In the genomic region with DNA sequence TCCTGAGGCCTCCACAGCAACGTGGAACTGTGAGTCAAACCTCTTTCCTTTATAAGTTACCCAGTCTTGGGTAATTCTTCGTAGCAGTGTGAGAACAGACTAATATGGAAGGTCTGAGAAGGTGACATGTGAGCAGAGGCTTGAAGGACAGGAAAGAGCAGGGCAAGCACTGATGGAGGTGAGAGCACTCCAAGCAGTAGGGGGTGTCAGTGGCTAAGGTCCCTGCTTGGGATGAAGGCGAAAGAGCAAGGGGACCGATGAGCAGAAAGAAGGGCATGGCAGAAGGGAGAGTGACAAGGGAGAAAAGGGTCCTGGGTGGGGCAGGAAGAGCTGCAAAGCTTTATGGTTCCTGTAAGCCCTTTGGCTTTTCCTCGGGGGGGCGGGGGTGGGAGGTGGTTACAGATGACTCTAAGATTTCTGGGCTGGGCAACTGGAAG, we compare ENCODE assay signal across 18 cellular contexts. TPM values are rescaled to one million over a fixed set of nuclear protein-coding genes. Genes with fewer than 3 reads are reported as not detected.
A peak's percentile ranks its signal among the peaks of the same experiment; 100 is the strongest.
DNase-seq lines count a peak whose midpoint lies in the region; ATAC-seq and TF ChIP-seq lines count a peak whose summit lies in the region.
"Had no signal": no experiment of that assay in that cellular context is flagged by ENCODE, and none has a peak within 500 bp of the region (broad histone marks: within the 10 kb centered on the region; RNA-seq: fewer than 3 reads in every experiment).

No MANE protein-coding gene starts in this region.

- no peak for TF ChIP-seq CTCF in upper lobe of left lung (IDR thresholded peaks at IDR 0.05)

- H3K36me3 ChIP-seq in upper lobe of left lung = no peaks in the 10 kb centered on the region
- H3K36me3 ChIP-seq: right lobe of liver had no signal

- H3K4me1 ChIP-seq in upper lobe of left lung = peaks cover 11 to 34% (median 26%) of the 10 kb centered on the region in 4 donors

- peak overlapping the region in 3 of 4 donors; percentile 12 to 52 (median 43) for H3K27ac ChIP-seq in upper lobe of left lung
- H3K27ac ChIP-seq: right lobe of liver had no signal

- H3K4me3 Mint-ChIP-seq in dendritic cell treated with granulocyte-macrophage colony-stimulating factor and Interleukin-4, amounts not matched to agents 40 ng/mL and 50 ng/mL, for 4 days = peak overlapping the region; percentile 10

- no peak for TF ChIP-seq POLR2A in upper lobe of left lung (IDR thresholded peaks at IDR 0.05)

- no peak for ATAC-seq in upper lobe of left lung (ENCODE audit: low FRiP score in 2 of 2)
- no peak for ATAC-seq in HG03457 (IDR thresholded peaks at IDR 0.05; ENCODE audit: unreplicated experiment)
- ATAC-seq: right lobe of liver had no signal

- H3K9me3 Mint-ChIP-seq in dendritic cell treated with granulocyte-macrophage colony-stimulating factor and Interleukin-4, amounts not matched to agents 40 ng/mL and 50 ng/mL, for 4 days = no peaks in the 10 kb centered on the region

- WGBS in upper lobe of left lung, 2 donors = 47 to 72% methylated on average over 6 of the region's 6 CpGs

- no peaks in the 10 kb centered on the region for H3K9me3 ChIP-seq in upper lobe of left lung
- H3K9me3 ChIP-seq: right lobe of liver had no signal

- H3K4me3 ChIP-seq in upper lobe of left lung = no peak overlapping the region
- H3K4me3 ChIP-seq: lung, right lobe of liver had no signal

- H3K36me3 Mint-ChIP-seq in dendritic cell treated with granulocyte-macrophage colony-stimulating factor and Interleukin-4, amounts not matched to agents 40 ng/mL and 50 ng/mL, for 4 days (ENCODE audit: low read depth) = peaks cover 22% of the 10 kb centered on the region

- no peaks in the 10 kb centered on the region for H3K27me3 ChIP-seq in upper lobe of left lung
- H3K27me3 ChIP-seq: right lobe of liver had no signal

- peak overlapping the region; percentile 78 for H3K27ac Mint-ChIP-seq in dendritic cell treated with granulocyte-macrophage colony-stimulating factor and Interleukin-4, amounts not matched to agents 40 ng/mL and 50 ng/mL, for 4 days

- DNase-seq in stimulated activated CD4-positive, alpha-beta T cell treated with anti-CD3 and anti-CD28 coated beads, Interleukin-15, amount 100 ng/mL, for 24 hours = peak; percentile 33
- DNase-seq in stimulated activated CD4-positive, alpha-beta T cell treated with anti-CD3 and anti-CD28 coated beads, Interleukin-1b, Interleukin-23, amount 100 ng/mL, for 48 hours = no peak
- peak; percentile 17 for DNase-seq in activated T-cell treated with anti-CD3 and anti-CD28 coated beads for 1 hour (ENCODE audit: low read depth)
- DNase-seq in upper lobe of left lung = no peak
- DNase-seq in DMS79 (lab: John Stamatoyannopoulos, UW) = no peak
- no peak for DNase-seq in glomerular visceral epithelial cell (ENCODE audit: extremely low spot score)
- DNase-seq: DMS 273 treated with DMSO at 0.1 percent for 48 hours; erythroblast; NCI-H2107; NCI-H82; right lobe of liver; stimulated activated CD4-positive, alpha-beta T cell treated with anti-CD3 and anti-CD28 coated beads, Interleukin-4, amount 100 ng/mL, for 1 hour had no signal

- TF ChIP-seq EP300 in upper lobe of left lung (IDR thresholded peaks at IDR 0.05) = no peak

- intact Hi-C loops in dendritic cell treated with granulocyte-macrophage colony-stimulating factor and Interleukin-4, amounts not matched to agents 40 ng/mL and 50 ng/mL, for 4 days (cut with micrococcal nuclease) = loop anchor here (10.0 kb wide), 1 partner anchor 63 kb away; a partner anchor contains a TSS

- H3K4me1 Mint-ChIP-seq in dendritic cell treated with granulocyte-macrophage colony-stimulating factor and Interleukin-4, amounts not matched to agents 40 ng/mL and 50 ng/mL, for 4 days (ENCODE audit: low read depth) = peaks cover 70% of the 10 kb centered on the region

- peaks cover 2% of the 10 kb centered on the region for H3K27me3 Mint-ChIP-seq in dendritic cell treated with granulocyte-macrophage colony-stimulating factor and Interleukin-4, amounts not matched to agents 40 ng/mL and 50 ng/mL, for 4 days

RNA-seq across cellular contexts. Expression of a gene that starts 3.5 kb away (rescaled TPM):
- 10 to 100 TPM in 5 of 6 donors, 1 to 10 TPM in 1; 7.3 to 40.2 (median 21.2) TPM for total RNA-seq in upper lobe of left lung

RNA-seq across cellular contexts. Expression of a gene that starts 31.9 kb away (rescaled TPM):
- total RNA-seq in upper lobe of left lung = 1 to 10 TPM in 3 of 6 donors, under 1 TPM in 2, not detected in 1; 0.39 to 4.4 (median 1.3) TPM
- total RNA-seq: glomerular endothelial cell, HT1080, M059J had no signal

Comparison
In these comparisons a context has a peak if more than half of its experiments do, and no peak if none do; other contexts are left out.
1. DNase-seq: peak in stimulated activated CD4-positive, alpha-beta T cell treated with anti-CD3 and anti-CD28 coated beads, Interleukin-15, amount 100 ng/mL, for 24 hours (single experiment) and activated T-cell treated with anti-CD3 and anti-CD28 coated beads for 1 hour (single experiment); none in stimulated activated CD4-positive, alpha-beta T cell treated with anti-CD3 and anti-CD28 coated beads, Interleukin-1b, Interleukin-23, amount 100 ng/mL, for 48 hours (single experiment), upper lobe of left lung (0 of 2), DMS79 (single experiment) and glomerular visceral epithelial cell (single experiment).